ENCODE assay signal across 22 cellular contexts in genomic region chr6:145323652-145324051, GRCh38.
"Had no signal": no experiment of that assay in that cellular context is flagged by ENCODE, and none has a peak within 500 bp of the region (broad histone marks: within the 10 kb centered on the region; RNA-seq: fewer than 3 reads in every experiment).

No MANE protein-coding gene starts in this region.

- H3K9me3 Mint-ChIP-seq: activated CD4-positive, alpha-beta T cell treated with anti-CD3 and anti-CD28 coated beads, Interleukin-2, amount 10 ng/mL, durations not matched to agents 24 days and 14 days; activated CD8-positive, alpha-beta T cell treated with anti-CD3 and anti-CD28 coated beads for 36 hours; activated naive CD8-positive, alpha-beta T cell treated with anti-CD3 and anti-CD28 coated beads, Interleukin-2, amount 10 ng/mL, durations not matched to agents 7 days and 5 days; activated T-helper 17 cell treated with anti-CD3 and anti-CD28 coated beads, Interleukin-2, amount 50 U/mL, for 72 hours; neural progenitor cell; T-cell had no signal

- H3K27ac ChIP-seq: breast epithelium, esophagus squamous epithelium, neural progenitor cell, thyroid gland had no signal

- DNase-seq: activated CD4-positive, alpha-beta T cell treated with anti-CD3 and anti-CD28 coated beads, Interleukin-2, amount 10 ng/mL, durations not matched to agents 24 days and 14 days; activated CD4-positive, CD25-positive, alpha-beta regulatory T cell; activated CD8-positive, alpha-beta T cell treated with anti-CD3 and anti-CD28 coated beads for 36 hours; activated naive CD4-positive, alpha-beta T cell; activated naive CD8-positive, alpha-beta T cell treated with anti-CD3 and anti-CD28 coated beads, Interleukin-2, amount 10 ng/mL, durations not matched to agents 7 days and 5 days; activated T-cell treated with anti-CD3 and anti-CD28 coated beads, Interleukin-2, amount 50 U/mL, for 1 hour; aorta; dermis blood vessel endothelial cell; effector memory CD4-positive, alpha-beta T cell; esophagus squamous epithelium; hypothalamus; islet precursor cell; naive thymus-derived CD4-positive, alpha-beta T cell; stimulated activated CD8-positive, alpha-beta memory T cell treated with anti-CD3 and anti-CD28 coated beads, Interleukin-4, amount 100 ng/mL, for 48 hours; stimulated activated naive CD4-positive, alpha-beta T cell; T-cell; thyroid gland had no signal

- H3K4me3 Mint-ChIP-seq: activated CD4-positive, alpha-beta T cell treated with anti-CD3 and anti-CD28 coated beads, Interleukin-2, amount 10 ng/mL, durations not matched to agents 24 days and 14 days; activated CD8-positive, alpha-beta T cell treated with anti-CD3 and anti-CD28 coated beads for 36 hours; activated naive CD8-positive, alpha-beta T cell treated with anti-CD3 and anti-CD28 coated beads, Interleukin-2, amount 10 ng/mL, durations not matched to agents 7 days and 5 days; activated T-helper 17 cell treated with anti-CD3 and anti-CD28 coated beads, Interleukin-2, amount 50 U/mL, for 72 hours; naive thymus-derived CD4-positive, alpha-beta T cell; neural progenitor cell; T-cell had no signal

- H3K4me3 ChIP-seq: breast epithelium, esophagus squamous epithelium, neural progenitor cell, thyroid gland had no signal

- H3K4me1 ChIP-seq: breast epithelium, esophagus squamous epithelium, neural progenitor cell, thyroid gland had no signal

- H3K36me3 Mint-ChIP-seq: activated naive CD8-positive, alpha-beta T cell treated with anti-CD3 and anti-CD28 coated beads, Interleukin-2, amount 10 ng/mL, durations not matched to agents 7 days and 5 days; naive thymus-derived CD4-positive, alpha-beta T cell; neural progenitor cell; T-cell had no signal

- H3K9me3 ChIP-seq: breast epithelium, esophagus squamous epithelium, thyroid gland had no signal

- H3K4me1 Mint-ChIP-seq: activated CD4-positive, alpha-beta T cell treated with anti-CD3 and anti-CD28 coated beads, Interleukin-2, amount 10 ng/mL, durations not matched to agents 24 days and 14 days; activated naive CD8-positive, alpha-beta T cell treated with anti-CD3 and anti-CD28 coated beads, Interleukin-2, amount 10 ng/mL, durations not matched to agents 7 days and 5 days; activated T-helper 17 cell treated with anti-CD3 and anti-CD28 coated beads, Interleukin-2, amount 50 U/mL, for 72 hours; naive thymus-derived CD4-positive, alpha-beta T cell; neural progenitor cell; T-cell had no signal

- H3K27ac Mint-ChIP-seq: activated CD4-positive, alpha-beta T cell treated with anti-CD3 and anti-CD28 coated beads, Interleukin-2, amount 10 ng/mL, durations not matched to agents 24 days and 14 days; activated CD8-positive, alpha-beta T cell treated with anti-CD3 and anti-CD28 coated beads for 36 hours; activated naive CD8-positive, alpha-beta T cell treated with anti-CD3 and anti-CD28 coated beads, Interleukin-2, amount 10 ng/mL, durations not matched to agents 7 days and 5 days; activated T-helper 17 cell treated with anti-CD3 and anti-CD28 coated beads, Interleukin-2, amount 50 U/mL, for 72 hours; naive thymus-derived CD4-positive, alpha-beta T cell; neural progenitor cell; T-cell had no signal

- H3K36me3 ChIP-seq: breast epithelium, esophagus squamous epithelium, neural progenitor cell, thyroid gland had no signal

- H3K27me3 Mint-ChIP-seq: activated CD4-positive, alpha-beta T cell treated with anti-CD3 and anti-CD28 coated beads, Interleukin-2, amount 10 ng/mL, durations not matched to agents 24 days and 14 days; activated CD8-positive, alpha-beta T cell treated with anti-CD3 and anti-CD28 coated beads for 36 hours; activated naive CD8-positive, alpha-beta T cell treated with anti-CD3 and anti-CD28 coated beads, Interleukin-2, amount 10 ng/mL, durations not matched to agents 7 days and 5 days had no signal

- H3K9ac ChIP-seq: neural progenitor cell had no signal

- ATAC-seq: activated CD8-positive, alpha-beta T cell treated with anti-CD3 and anti-CD28 coated beads for 36 hours; activated T-helper 17 cell treated with anti-CD3 and anti-CD28 coated beads, Interleukin-2, amount 50 U/mL, for 72 hours; naive thymus-derived CD4-positive, alpha-beta T cell; sciatic nerve; SK-N-SH treated with all-trans-retinoic acid at 6 μM for 48 hours; T-cell had no signal

- H3K27me3 ChIP-seq: breast epithelium, esophagus squamous epithelium, neural progenitor cell, thyroid gland had no signal
